ENCODE assay signal across 10 cellular contexts in genomic region chr12:47725893-47726292, GRCh38. TPM values are rescaled to one million over a fixed set of nuclear protein-coding genes. Genes with fewer than 3 reads are reported as not detected.
DNase-seq lines count a peak whose midpoint lies in the region; ATAC-seq, FAIRE-seq and TF ChIP-seq lines count a peak whose summit lies in the region.
"Had no signal": no experiment of that assay in that cellular context is flagged by ENCODE, and none has a peak within 500 bp of the region (broad histone marks: within the 10 kb centered on the region; RNA-seq: fewer than 3 reads in every experiment).

No MANE protein-coding gene starts in this region.

- intact Hi-C loops in right lobe of liver (cut with DNase I), result no loop called here

- peak overlapping the region in 17 of 21 experiments; percentile 1 to 75 (median 44) for H3K27ac ChIP-seq in skin epidermis
- H3K27ac ChIP-seq in right lobe of liver, result no peak overlapping the region
- H3K27ac ChIP-seq: cardiac muscle cell had no signal

- no peak for DNase-seq in activated CD4-positive, CD25-positive, alpha-beta regulatory T cell (lab: John Stamatoyannopoulos, UW)
- no peak for DNase-seq in activated naive CD8-positive, alpha-beta T cell treated with anti-CD3 and anti-CD28 coated beads, Interleukin-2, amount 50 U/mL, for 24 hours
- DNase-seq in right lobe of liver (no peak), urothelium cell line (ENCODE audit: low spot score) (no peak), COR-L47 (lab: John Stamatoyannopoulos, UW) (no peak)
- DNase-seq: NCI-H1092 had no signal

- H3K9me3 Mint-ChIP-seq in activated naive CD8-positive, alpha-beta T cell treated with anti-CD3 and anti-CD28 coated beads, Interleukin-2, amount 50 U/mL, for 24 hours, result no peaks in the 10 kb centered on the region

- H3K27me3 ChIP-seq in right lobe of liver, result no peaks in the 10 kb centered on the region
- H3K27me3 ChIP-seq: cardiac muscle cell had no signal

- no peaks in the 10 kb centered on the region for H3K36me3 Mint-ChIP-seq in activated naive CD8-positive, alpha-beta T cell treated with anti-CD3 and anti-CD28 coated beads, Interleukin-2, amount 50 U/mL, for 24 hours (ENCODE audit: low read depth)

- H3K9me3 ChIP-seq in right lobe of liver, result no peaks in the 10 kb centered on the region

- H3K4me3 ChIP-seq in skin epidermis (no peak overlapping the region), right lobe of liver (no peak overlapping the region)
- H3K4me3 ChIP-seq: cardiac muscle cell had no signal

- no peak for FAIRE-seq in urothelium cell line (lab: Jason Lieb, UNC)

- peaks cover 39% of the 10 kb centered on the region for H3K4me1 Mint-ChIP-seq in activated naive CD8-positive, alpha-beta T cell treated with anti-CD3 and anti-CD28 coated beads, Interleukin-2, amount 50 U/mL, for 24 hours

- H3K36me3 ChIP-seq in right lobe of liver, result no peaks in the 10 kb centered on the region
- H3K36me3 ChIP-seq: cardiac muscle cell had no signal

- TF ChIP-seq POLR2A in right lobe of liver (IDR thresholded peaks at IDR 0.05), result no peak

- no peaks in the 10 kb centered on the region for H3K27me3 Mint-ChIP-seq in activated naive CD8-positive, alpha-beta T cell treated with anti-CD3 and anti-CD28 coated beads, Interleukin-2, amount 50 U/mL, for 24 hours

- H3K4me1 ChIP-seq in right lobe of liver, result peaks cover 0 to 11% (median 4%) of the 10 kb centered on the region in 4 donors

- peak; percentile 46 to 70 for ATAC-seq in activated CD4-positive, CD25-positive, alpha-beta regulatory T cell treated with anti-CD3 and anti-CD28 coated beads, Interleukin-2, amount 50 U/mL, for 24 hours
- ATAC-seq in HG02970 (IDR thresholded peaks at IDR 0.05; ENCODE audit: low FRiP score, unreplicated experiment), result peak; percentile 67
- peak; percentile 51 for ATAC-seq in activated naive CD8-positive, alpha-beta T cell treated with anti-CD3 and anti-CD28 coated beads, Interleukin-2, amount 50 U/mL, for 24 hours
- no peak for ATAC-seq in right lobe of liver

- TF ChIP-seq CTCF in right lobe of liver (IDR thresholded peaks at IDR 0.05), result no peak

- WGBS in right lobe of liver (ENCODE audit: insufficient coverage, low coverage, low lambda C conversion rate, missing lambda C conversion rate), result 74% methylated on average over 4 of the region's 5 CpGs

- H3K4me3 Mint-ChIP-seq in activated naive CD8-positive, alpha-beta T cell treated with anti-CD3 and anti-CD28 coated beads, Interleukin-2, amount 50 U/mL, for 24 hours, result no peak overlapping the region

- H3K27ac Mint-ChIP-seq in activated naive CD8-positive, alpha-beta T cell treated with anti-CD3 and anti-CD28 coated beads, Interleukin-2, amount 50 U/mL, for 24 hours, result no peak overlapping the region

RNA-seq across cellular contexts. Expression of gene ENDOU, which starts 0.6 kb away (rescaled TPM):
- total RNA-seq in right lobe of liver, result not detected

RNA-seq across cellular contexts. Expression of gene RPAP3, which starts 20.1 kb away (rescaled TPM):
- total RNA-seq in right lobe of liver, result 10 to 100 TPM in 3 of 6 experiments, 1 to 10 TPM in 3; 6.9 to 13.2 (median 10.4) TPM

RNA-seq across cellular contexts. Expression of gene RAPGEF3, which starts 32.8 kb away (rescaled TPM):
- total RNA-seq in right lobe of liver, result 1 to 10 TPM in 5 of 6 experiments, under 1 TPM in 1; 0.81 to 4.6 (median 2.6) TPM

RNA-seq across cellular contexts. Expression of gene SLC48A1, which starts 47.1 kb away (rescaled TPM):
- 10 to 100 TPM; 12.4 to 20.4 (median 18.0) TPM for total RNA-seq in right lobe of liver

Comparison
In these comparisons a context has a peak if more than half of its experiments do, and no peak if none do; other contexts are left out.
1. ATAC-seq: peak in activated CD4-positive, CD25-positive, alpha-beta regulatory T cell treated with anti-CD3 and anti-CD28 coated beads, Interleukin-2, amount 50 U/mL, for 24 hours (2 of 2), HG02970 (single experiment) and activated naive CD8-positive, alpha-beta T cell treated with anti-CD3 and anti-CD28 coated beads, Interleukin-2, amount 50 U/mL, for 24 hours (single experiment); none in right lobe of liver (0 of 4).
2. H3K27ac ChIP-seq: peak in skin epidermis (17 of 21); none in right lobe of liver (0 of 3).